Comparison of ENCODE assay signal across 1 cellular context in genomic region chr2:101625814-101626213, GRCh38.
TF ChIP-seq lines count a peak whose summit lies in the region.

No MANE protein-coding gene starts in this region.

TF ChIP-seq in WTC11, 78 proteins besides CTCF, POLR2A, EP300 and RAD21:
- TF ChIP-seq ZNF121 (CRISPR knock-in tag; IDR thresholded peaks at IDR 0.05) = peak; percentile 6; the same call in 1 of the 2 replicates
